In the genomic region with DNA sequence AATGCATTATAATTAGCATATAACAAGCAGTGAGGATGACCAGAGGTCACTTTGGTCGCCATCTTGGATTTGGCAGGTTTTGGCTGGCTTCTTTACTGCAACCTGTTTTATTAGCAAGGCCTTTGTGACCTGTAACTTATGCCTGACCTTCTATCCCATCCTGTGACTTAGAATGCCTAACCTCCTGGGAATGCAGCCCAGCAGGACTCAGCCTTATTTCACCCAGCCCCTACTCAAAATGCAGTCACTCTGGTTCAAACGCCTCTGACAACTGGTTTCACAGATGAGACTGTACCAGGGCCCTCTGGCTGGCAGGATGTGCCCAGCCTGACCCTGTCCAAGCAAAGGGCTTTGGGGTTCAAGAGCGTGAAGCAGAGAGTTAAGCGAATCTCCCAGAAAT, we compare ENCODE assay signal across 2 cellular contexts.
TF ChIP-seq lines count a peak whose summit lies in the region.

No MANE protein-coding gene starts in this region.

TF ChIP-seq in K562, 482 proteins besides CTCF, POLR2A, EP300 and RAD21 (continues in another document):
- TF ChIP-seq MBD2 (IDR thresholded peaks at IDR 0.05; ENCODE audit: borderline replicate concordance, low read depth): no peak
- TF ChIP-seq ZNF76 (CRISPR knock-in tag; IDR thresholded peaks at IDR 0.05; ENCODE audit: borderline replicate concordance): peak; percentile 93
- TF ChIP-seq DMBX1 (CRISPR knock-in tag; IDR thresholded peaks at IDR 0.05; ENCODE audit: borderline replicate concordance): no peak
- TF ChIP-seq OTX1 (CRISPR knock-in tag; IDR thresholded peaks at IDR 0.05): peak; percentile 80; the same call in 1 of the 2 replicates
- TF ChIP-seq MEIS2 (IDR thresholded peaks at IDR 0.05; ENCODE audit: partially characterized antibody): no peak
- TF ChIP-seq HDAC8 (tag; IDR thresholded peaks at IDR 0.05): peak; percentile 93
- TF ChIP-seq SIN3B (IDR thresholded peaks at IDR 0.05; ENCODE audit: low read depth): no peak
- TF ChIP-seq BRF1 (IDR thresholded peaks at IDR 0.05; ENCODE audit: borderline replicate concordance, extremely low read depth, insufficient read length): no peak
- TF ChIP-seq ZNF354B (CRISPR knock-in tag; IDR thresholded peaks at IDR 0.05): peak; percentile 25; the same call in 1 of the 2 replicates
- peak; percentile 78 for TF ChIP-seq ZNF766 (CRISPR knock-in tag; conservative IDR thresholded peaks at IDR 0.05)
- TF ChIP-seq, protein P1, sequence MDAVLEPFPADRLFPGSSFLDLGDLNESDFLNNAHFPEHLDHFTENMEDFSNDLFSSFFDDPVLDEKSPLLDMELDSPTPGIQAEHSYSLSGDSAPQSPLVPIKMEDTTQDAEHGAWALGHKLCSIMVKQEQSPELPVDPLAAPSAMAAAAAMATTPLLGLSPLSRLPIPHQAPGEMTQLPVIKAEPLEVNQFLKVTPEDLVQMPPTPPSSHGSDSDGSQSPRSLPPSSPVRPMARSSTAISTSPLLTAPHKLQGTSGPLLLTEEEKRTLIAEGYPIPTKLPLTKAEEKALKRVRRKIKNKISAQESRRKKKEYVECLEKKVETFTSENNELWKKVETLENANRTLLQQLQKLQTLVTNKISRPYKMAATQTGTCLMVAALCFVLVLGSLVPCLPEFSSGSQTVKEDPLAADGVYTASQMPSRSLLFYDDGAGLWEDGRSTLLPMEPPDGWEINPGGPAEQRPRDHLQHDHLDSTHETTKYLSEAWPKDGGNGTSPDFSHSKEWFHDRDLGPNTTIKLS (IDR thresholded peaks at IDR 0.05; ENCODE audit: borderline replicate concordance, low read depth): no peak
- TF ChIP-seq ZNF41 (CRISPR knock-in tag; conservative IDR thresholded peaks at IDR 0.05): peak; percentile 76; the same call in 1 of the 2 replicates
- no peak for TF ChIP-seq TCF7L2 (IDR thresholded peaks at IDR 0.05; ENCODE audit: low read depth, low read length)
- TF ChIP-seq KLF6 (CRISPR knock-in tag; IDR thresholded peaks at IDR 0.05; ENCODE audit: borderline replicate concordance): peak; percentile 68; the same call in 1 of the 2 replicates
- TF ChIP-seq RBBP5 (IDR thresholded peaks at IDR 0.05; ENCODE audit: borderline replicate concordance, insufficient read depth, low read length, poor library complexity, severe bottlenecking): no peak
- TF ChIP-seq ZNF175 (CRISPR knock-in tag; IDR thresholded peaks at IDR 0.05; ENCODE audit: low read depth): peak; percentile 74; the same call in 1 of the 2 replicates
- TF ChIP-seq PTRF (tag; IDR thresholded peaks at IDR 0.05): peak; percentile 76; the same call in 1 of the 2 replicates
- TF ChIP-seq, protein P2, sequence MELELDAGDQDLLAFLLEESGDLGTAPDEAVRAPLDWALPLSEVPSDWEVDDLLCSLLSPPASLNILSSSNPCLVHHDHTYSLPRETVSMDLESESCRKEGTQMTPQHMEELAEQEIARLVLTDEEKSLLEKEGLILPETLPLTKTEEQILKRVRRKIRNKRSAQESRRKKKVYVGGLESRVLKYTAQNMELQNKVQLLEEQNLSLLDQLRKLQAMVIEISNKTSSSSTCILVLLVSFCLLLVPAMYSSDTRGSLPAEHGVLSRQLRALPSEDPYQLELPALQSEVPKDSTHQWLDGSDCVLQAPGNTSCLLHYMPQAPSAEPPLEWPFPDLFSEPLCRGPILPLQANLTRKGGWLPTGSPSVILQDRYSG (tag; conservative IDR thresholded peaks at IDR 0.05; ENCODE audit: low read depth): peak; percentile 96
- TF ChIP-seq, protein P3, sequence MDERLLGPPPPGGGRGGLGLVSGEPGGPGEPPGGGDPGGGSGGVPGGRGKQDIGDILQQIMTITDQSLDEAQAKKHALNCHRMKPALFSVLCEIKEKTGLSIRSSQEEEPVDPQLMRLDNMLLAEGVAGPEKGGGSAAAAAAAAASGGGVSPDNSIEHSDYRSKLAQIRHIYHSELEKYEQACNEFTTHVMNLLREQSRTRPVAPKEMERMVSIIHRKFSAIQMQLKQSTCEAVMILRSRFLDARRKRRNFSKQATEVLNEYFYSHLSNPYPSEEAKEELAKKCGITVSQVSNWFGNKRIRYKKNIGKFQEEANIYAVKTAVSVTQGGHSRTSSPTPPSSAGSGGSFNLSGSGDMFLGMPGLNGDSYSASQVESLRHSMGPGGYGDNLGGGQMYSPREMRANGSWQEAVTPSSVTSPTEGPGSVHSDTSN (CRISPR knock-in tag; IDR thresholded peaks at IDR 0.05; ENCODE audit: low read depth): no peak
- TF ChIP-seq, protein P3 (tag; conservative IDR thresholded peaks at IDR 0.05; ENCODE audit: low read depth): no peak
- TF ChIP-seq ZNF79 (CRISPR knock-in tag; IDR thresholded peaks at IDR 0.05; ENCODE audit: low read depth): peak; percentile 57
- no peak for TF ChIP-seq NR2C2 (CRISPR knock-in tag; IDR thresholded peaks at IDR 0.05)
- TF ChIP-seq NR2C2 (tag; IDR thresholded peaks at IDR 0.05): peak; percentile 47; the same call in 1 of the 2 replicates

TF ChIP-seq in H1, 55 proteins besides CTCF, POLR2A, EP300 and RAD21:
- no peak for TF ChIP-seq HDAC2 (IDR thresholded peaks at IDR 0.05; ENCODE audit: borderline replicate concordance in 1 of 2, low read depth in 2 of 2, low read length in 2 of 2)
- peak; percentile 32; the same call in 1 of the 2 replicates for TF ChIP-seq YY1 (IDR thresholded peaks at IDR 0.05; ENCODE audit: low read depth, low read length)
- TF ChIP-seq EZH2 (IDR thresholded peaks at IDR 0.05; ENCODE audit: low read depth, low read length, severe bottlenecking): peak; percentile 14
TF ChIP-seq in H1: peak in this region for 2.
